In the genomic region with DNA sequence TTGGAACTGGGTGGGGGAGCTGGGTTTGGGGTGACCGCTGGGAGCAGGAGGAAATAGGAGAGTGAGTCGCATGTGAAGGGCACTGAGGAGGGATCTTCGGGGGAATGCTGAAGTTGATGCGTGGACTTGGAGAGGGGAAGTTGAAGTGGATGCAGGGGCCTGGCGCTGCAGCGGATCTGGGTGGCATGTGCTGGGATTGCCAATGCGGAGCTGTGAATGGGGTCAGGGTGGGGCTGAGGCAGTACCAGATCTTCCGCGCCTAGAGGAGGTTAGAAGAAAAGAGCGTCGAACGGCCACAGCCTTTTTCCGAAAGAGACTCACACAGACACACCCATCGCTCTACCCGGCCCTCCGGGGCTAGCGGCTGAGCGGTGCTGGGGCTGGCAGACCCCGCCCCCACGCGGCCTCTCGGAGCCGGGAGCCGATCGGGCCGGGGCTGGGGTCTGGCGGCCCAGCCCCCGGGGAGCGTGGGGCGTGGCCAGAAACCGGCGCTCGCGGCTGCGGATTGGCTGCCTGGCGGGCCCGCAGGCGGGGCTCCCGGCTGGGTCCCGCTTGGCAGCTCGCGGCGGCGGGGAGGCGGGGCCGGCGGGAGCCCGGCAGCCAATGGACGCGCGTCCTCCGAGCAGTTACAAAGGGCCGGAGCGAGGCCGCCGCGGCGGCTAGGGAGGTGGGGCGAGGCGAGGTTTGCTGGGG, we compare ENCODE assay signal across 8 cellular contexts.
A peak's percentile ranks its signal among the peaks of the same experiment; 100 is the strongest.
DNase-seq lines count a peak whose midpoint lies in the region; ATAC-seq lines count a peak whose summit lies in the region.

A gene (plus strand): TSS at position 655 of the 693 bp plus-strand sequence. CDS start 93 bp downstream, outside the sequence.

- ATAC-seq in HG03439 (IDR thresholded peaks at IDR 0.05; ENCODE audit: unreplicated experiment): peak; percentile 91

- DNase-seq in AML-193 (lab: John Stamatoyannopoulos, UW): peak; percentile 79 to 91
- peak; percentile 98 for DNase-seq in GM19238 (ENCODE audit: insufficient read length, low spot score)
- peak; percentile 90 to 96 for DNase-seq in NCI-H524 (lab: John Stamatoyannopoulos, UW)
- DNase-seq in activated CD4-positive, alpha-beta T cell treated with anti-CD3 and anti-CD28 coated beads for 48 hours: peak; percentile 92
- DNase-seq in kidney tubule cell (ENCODE audit: low spot score): peak; percentile 95
- peak; percentile 69 to 89 (median 78) for DNase-seq in stimulated activated CD4-positive, alpha-beta T cell treated with anti-CD3 and anti-CD28 coated beads, Interleukin-1b, Interleukin-23, amount 100 ng/mL, for 24 hours (ENCODE audit: low read depth in 4 of 4, low spot score in 1 of 4)

- H3K27ac ChIP-seq in cingulate gyrus (ENCODE audit: low read depth, low read length): peak within 1 kb of the TSS; percentile 22

Comparison
In these comparisons a context has a peak if more than half of its experiments do, and no peak if none do; other contexts are left out.
1. Peak in every context shown above with its lines: DNase-seq, ATAC-seq and H3K27ac ChIP-seq.